In the genomic region with DNA sequence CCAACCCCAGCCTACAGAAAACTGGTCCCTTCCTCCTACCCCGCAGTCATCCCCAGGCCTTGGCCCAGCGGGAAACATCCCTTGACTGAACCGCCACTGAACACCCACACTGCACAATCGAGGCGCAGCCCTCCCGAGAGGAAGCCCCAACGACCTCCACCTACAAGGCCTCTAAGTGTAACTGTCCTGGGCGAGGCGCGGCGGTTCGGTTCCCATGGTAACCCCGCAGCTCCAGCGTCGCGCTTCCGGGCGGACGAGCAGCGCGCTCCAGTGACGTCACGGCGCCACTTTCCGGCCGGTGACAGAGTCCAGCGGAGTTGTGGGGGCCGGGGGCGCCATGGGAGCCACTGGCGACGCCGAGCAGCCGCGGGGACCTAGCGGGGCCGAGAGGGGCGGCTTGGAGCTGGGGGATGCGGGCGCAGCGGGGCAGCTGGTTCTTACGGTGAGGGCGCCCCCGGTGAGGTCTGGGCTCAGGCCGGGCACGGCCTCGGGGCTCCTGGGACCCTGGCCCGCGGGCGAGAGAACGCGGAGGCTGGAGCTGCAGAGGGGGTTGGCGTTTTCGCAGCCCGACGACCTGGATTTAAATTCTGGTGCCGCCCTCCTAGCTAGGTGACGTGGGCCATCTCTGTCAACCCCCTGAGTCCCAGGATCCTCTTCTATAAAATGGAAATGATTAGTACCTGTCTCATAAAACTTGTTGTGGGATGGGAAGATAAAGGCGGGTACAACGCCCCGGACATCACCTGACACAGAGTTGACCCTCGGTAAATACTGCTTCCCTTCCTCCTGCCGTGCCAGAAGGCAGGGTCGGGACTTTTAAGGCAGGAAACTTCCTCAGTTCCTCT, we compare ENCODE assay signal across 8 cellular contexts. TPM values are rescaled to one million over a fixed set of nuclear protein-coding genes. Genes with fewer than 3 reads are reported as not detected.
A peak's percentile ranks its signal among the peaks of the same experiment; 100 is the strongest.
DNase-seq lines count a peak whose midpoint lies in the region; ATAC-seq and TF ChIP-seq lines count a peak whose summit lies in the region.

A gene with protein sequence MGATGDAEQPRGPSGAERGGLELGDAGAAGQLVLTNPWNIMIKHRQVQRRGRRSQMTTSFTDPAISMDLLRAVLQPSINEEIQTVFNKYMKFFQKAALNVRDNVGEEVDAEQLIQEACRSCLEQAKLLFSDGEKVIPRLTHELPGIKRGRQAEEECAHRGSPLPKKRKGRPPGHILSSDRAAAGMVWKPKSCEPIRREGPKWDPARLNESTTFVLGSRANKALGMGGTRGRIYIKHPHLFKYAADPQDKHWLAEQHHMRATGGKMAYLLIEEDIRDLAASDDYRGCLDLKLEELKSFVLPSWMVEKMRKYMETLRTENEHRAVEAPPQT (plus strand): TSS at position 287 of the 845 bp plus-strand sequence. CDS start 51 bp downstream, at position 338.
A gene (minus strand): TSS at position 216 of the 845 bp plus-strand sequence. CDS start 1,908 bp downstream, outside the sequence.

- peaks cover 10% of the 10 kb centered on the region for H3K36me3 Mint-ChIP-seq in chondrocyte (ENCODE audit: low read depth)

- peak; percentile 90 for ATAC-seq in HG03175 (IDR thresholded peaks at IDR 0.05; ENCODE audit: unreplicated experiment)

- DNase-seq in AG08396 (ENCODE audit: low spot score), result peak; percentile 94
- DNase-seq in NCI-H345 treated with DMSO at 0.1 percent for 48 hours (lab: John Stamatoyannopoulos, UW; ENCODE audit: unreplicated experiment), result peak; percentile 88
- DNase-seq in activated CD4-positive, alpha-beta T cell treated with anti-CD3 and anti-CD28 coated beads for 24 hours (ENCODE audit: low read depth in 2 of 2), result peak; percentile 73 to 87
- peak; percentile 95 for DNase-seq in chondrocyte (ENCODE audit: low spot score)
- peak; percentile 75 for DNase-seq in kidney glomerular epithelial cell (lab: John Stamatoyannopoulos, UW)
- peak; percentile 93 for DNase-seq in stimulated activated CD4-positive, alpha-beta T cell treated with anti-CD3 and anti-CD28 coated beads, Interleukin-15, amount 100 ng/mL, for 24 hours

- no peaks in the 10 kb centered on the region for H3K27me3 Mint-ChIP-seq in chondrocyte (ENCODE audit: low read depth)

- H3K27ac Mint-ChIP-seq in chondrocyte (ENCODE audit: unreplicated experiment), result peak within 1 kb of the TSS; percentile 98

- H3K9me3 Mint-ChIP-seq in chondrocyte (ENCODE audit: low read depth), result no peaks in the 10 kb centered on the region

- peak; percentile 81 for TF ChIP-seq POLR2A in GM18951 (IDR thresholded peaks at IDR 0.05; ENCODE audit: extremely low read depth, insufficient read depth, insufficient read length)

- peak; percentile 47 for TF ChIP-seq CTCF in chondrocyte (IDR thresholded peaks at IDR 0.05)

- peak within 1 kb of the TSS; percentile 98 for H3K4me3 Mint-ChIP-seq in chondrocyte (ENCODE audit: unreplicated experiment)

- H3K4me1 Mint-ChIP-seq in chondrocyte (ENCODE audit: low read depth), result peaks cover 13% of the 10 kb centered on the region

- in situ Hi-C loops in GM18951 (cut with MboI; ENCODE audit: low sequenced_read_pairs, unreplicated experiment), result loop anchor here (25.0 kb wide), 1 partner anchor 455 kb away; a partner anchor contains a TSS

RNA-seq across cellular contexts. Expression of the first gene that starts in this region (rescaled TPM):
- total RNA-seq in chondrocyte, result 22.1 to 22.9 TPM (median 22.5 TPM) in 3 replicates

RNA-seq across cellular contexts. Expression of the second gene that starts in this region (rescaled TPM):
- total RNA-seq in chondrocyte, result 0.70 to 1.4 TPM in 2 of 3 replicates, not detected in the other

Comparison
In these comparisons a context has a peak if more than half of its experiments do, and no peak if none do; other contexts are left out.
1. Peak in every context shown above with its lines: DNase-seq and ATAC-seq.